8 cellular contexts compared by ENCODE assay signal in genomic region chr19:13151605-13152355, GRCh38. TPM values are rescaled to one million over a fixed set of nuclear protein-coding genes. Genes with fewer than 3 reads are reported as not detected.
A peak's percentile ranks its signal among the peaks of the same experiment; 100 is the strongest.
DNase-seq lines count a peak whose midpoint lies in the region; ATAC-seq and TF ChIP-seq lines count a peak whose summit lies in the region.

No MANE protein-coding gene starts in this region.

- H3K4me1 Mint-ChIP-seq in activated naive CD4-positive, alpha-beta T cell treated with anti-CD3 and anti-CD28 coated beads, Interleukin-2, amount 50 U/mL, for 24 hours = peaks cover 34% of the 10 kb centered on the region

- ATAC-seq in SK-N-SH treated with all-trans-retinoic acid at 6 μM for 48 hours = peak; percentile 54

- H3K36me3 ChIP-seq in ES-I3 (ENCODE audit: insufficient read depth, low read length) = no peaks in the 10 kb centered on the region

- H3K36me3 Mint-ChIP-seq in activated naive CD4-positive, alpha-beta T cell treated with anti-CD3 and anti-CD28 coated beads, Interleukin-2, amount 50 U/mL, for 24 hours = peaks cover 8% of the 10 kb centered on the region

- no peaks in the 10 kb centered on the region for H3K9me3 ChIP-seq in ES-I3 (ENCODE audit: control insufficient read depth, insufficient read depth, low read length)

- no peak for TF ChIP-seq CTCF in HFF-Myc (IDR thresholded peaks at IDR 0.05; ENCODE audit: low read depth, low read length, missing control alignments)

- peak overlapping the region; percentile 91 for H3K9ac ChIP-seq in ES-I3 (ENCODE audit: low read depth, low read length)

- no peak for DNase-seq in HFF-Myc (ENCODE audit: extremely low read depth, low read depth)
- DNase-seq in NCI-H1105 (lab: John Stamatoyannopoulos, UW) = peak; percentile 95
- DNase-seq in germinal center (ENCODE audit: low spot score) = peak; percentile 94
- DNase-seq in occipital lobe (lab: John Stamatoyannopoulos, UW) = peak; percentile 95
- DNase-seq in superior temporal gyrus (ENCODE audit: extremely low spot score) = peak; percentile 98

- H3K4me3 ChIP-seq in HFF-Myc (replicated peaks; ENCODE audit: low read depth, low read length) = peak overlapping the region; percentile 98

- H3K27ac Mint-ChIP-seq in activated naive CD4-positive, alpha-beta T cell treated with anti-CD3 and anti-CD28 coated beads, Interleukin-2, amount 50 U/mL, for 24 hours = peak overlapping the region; percentile 100

- H3K27me3 Mint-ChIP-seq in activated naive CD4-positive, alpha-beta T cell treated with anti-CD3 and anti-CD28 coated beads, Interleukin-2, amount 50 U/mL, for 24 hours = no peaks in the 10 kb centered on the region

- H3K9me3 Mint-ChIP-seq in activated naive CD4-positive, alpha-beta T cell treated with anti-CD3 and anti-CD28 coated beads, Interleukin-2, amount 50 U/mL, for 24 hours = no peaks in the 10 kb centered on the region

- H3K4me3 Mint-ChIP-seq in activated naive CD4-positive, alpha-beta T cell treated with anti-CD3 and anti-CD28 coated beads, Interleukin-2, amount 50 U/mL, for 24 hours = peak overlapping the region; percentile 98

- H3K4me1 ChIP-seq in ES-I3 (ENCODE audit: insufficient read depth, low read length) = peaks cover 4% of the 10 kb centered on the region; the same call in 1 of the 2 replicates

TF ChIP-seq in SK-N-SH treated with all-trans-retinoic acid at 6 μM for 48 hours, 23 proteins besides CTCF, POLR2A, EP300 and RAD21:
- TF ChIP-seq ZNF565 (CRISPR knock-in tag; conservative IDR thresholded peaks at IDR 0.05; ENCODE audit: low read depth) (no peak; the same call in 1 of the 2 replicates), ZNF8 (CRISPR knock-in tag; IDR thresholded peaks at IDR 0.05) (no peak), ISL1 (CRISPR knock-in tag; IDR thresholded peaks at IDR 0.05) (no peak), OSR1 (CRISPR knock-in tag; IDR thresholded peaks at IDR 0.05) (no peak), GLIS3 (CRISPR knock-in tag; IDR thresholded peaks at IDR 0.05) (0 out of 2 replicates have a peak, but pooled peaks have one; percentile 74), PATZ1 (CRISPR knock-in tag; IDR thresholded peaks at IDR 0.05; ENCODE audit: borderline replicate concordance) (peak; percentile 72; the same call in 1 of the 2 replicates), ZFP30 (CRISPR knock-in tag; IDR thresholded peaks at IDR 0.05) (no peak), CSDC2 (CRISPR knock-in tag; IDR thresholded peaks at IDR 0.05) (no peak), ESRRG (CRISPR knock-in tag; IDR thresholded peaks at IDR 0.05) (no peak), BACH2 (CRISPR knock-in tag; IDR thresholded peaks at IDR 0.05; ENCODE audit: borderline replicate concordance) (no peak), TCF4 (CRISPR knock-in tag; IDR thresholded peaks at IDR 0.05; ENCODE audit: borderline replicate concordance) (no peak), ZC3H10 (CRISPR knock-in tag; IDR thresholded peaks at IDR 0.05) (no peak), ZFP3 (CRISPR knock-in tag; IDR thresholded peaks at IDR 0.05) (0 out of 2 replicates have a peak, but pooled peaks have one; percentile 19)

RNA-seq across cellular contexts. Expression of gene IER2, which starts 1.6 kb away (rescaled TPM):
- total RNA-seq in occipital lobe = 9.4 TPM

RNA-seq across cellular contexts. Expression of gene STX10, which starts 1.6 kb away (rescaled TPM):
- total RNA-seq in occipital lobe = 20.3 TPM

RNA-seq across cellular contexts. Expression of gene NACC1, which starts 33.7 kb away (rescaled TPM):
- total RNA-seq in occipital lobe = 13.1 TPM

RNA-seq across cellular contexts. Expression of gene TRMT1, which starts 35.2 kb away (rescaled TPM):
- total RNA-seq in occipital lobe = 27.1 TPM

RNA-seq across cellular contexts. Expression of gene LYL1, which starts 49.1 kb away (rescaled TPM):
- 3.3 TPM for total RNA-seq in occipital lobe
